17 cellular contexts compared by ENCODE assay signal in the genomic region with DNA sequence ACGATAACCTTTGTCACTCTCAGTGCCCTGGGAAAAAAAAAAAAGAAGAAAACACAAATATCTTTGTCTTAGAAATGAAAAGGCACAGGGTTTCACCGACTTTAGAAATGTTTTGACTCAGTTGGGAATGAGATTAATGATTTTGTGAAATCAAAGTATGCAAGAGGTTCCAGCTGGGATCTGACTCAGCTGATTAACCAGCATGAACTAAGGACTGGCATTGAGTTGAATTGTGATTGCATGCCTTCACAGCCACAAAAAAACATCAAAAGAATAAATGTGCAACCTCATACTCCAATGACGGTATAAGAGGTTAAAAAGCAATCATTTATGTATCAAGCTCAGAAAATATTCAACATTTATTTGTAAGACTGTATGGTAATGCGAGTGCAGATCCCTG.
A peak's percentile ranks its signal among the peaks of the same experiment; 100 is the strongest.
DNase-seq lines count a peak whose midpoint lies in the region; ATAC-seq and TF ChIP-seq lines count a peak whose summit lies in the region.
"Had no signal": no experiment of that assay in that cellular context is flagged by ENCODE, and none has a peak within 500 bp of the region (broad histone marks: within the 10 kb centered on the region; RNA-seq: fewer than 3 reads in every experiment).

No MANE protein-coding gene starts in this region.

- no peak overlapping the region for H3K4me3 Mint-ChIP-seq in effector memory CD8-positive, alpha-beta T cell
- H3K4me3 Mint-ChIP-seq: WTC11 had no signal

- H3K9me3 Mint-ChIP-seq in effector memory CD8-positive, alpha-beta T cell, result peaks cover 0 to 1% of the 10 kb centered on the region in 2 donors
- H3K9me3 Mint-ChIP-seq: WTC11 had no signal

- no peaks in the 10 kb centered on the region for H3K36me3 Mint-ChIP-seq in effector memory CD8-positive, alpha-beta T cell (ENCODE audit: insufficient read depth)
- H3K36me3 Mint-ChIP-seq: activated naive CD4-positive, alpha-beta T cell treated with anti-CD3 and anti-CD28 coated beads, Interleukin-2, amount 50 U/mL, for 72 hours; WTC11 had no signal

- H3K27me3 Mint-ChIP-seq in effector memory CD8-positive, alpha-beta T cell, result no peaks in the 10 kb centered on the region

- no peak overlapping the region for H3K4me3 ChIP-seq in AG10803 (ENCODE audit: low read length)
- no peak overlapping the region for H3K4me3 ChIP-seq in epithelial cell of proximal tubule (ENCODE audit: low read depth, low read length)
- H3K4me3 ChIP-seq: ovary, testis had no signal

- ATAC-seq in effector memory CD8-positive, alpha-beta T cell (replicated peaks), result no peak
- ATAC-seq in HG03571 (IDR thresholded peaks at IDR 0.05; ENCODE audit: unreplicated experiment), result no peak
- ATAC-seq: activated naive CD4-positive, alpha-beta T cell treated with anti-CD3 and anti-CD28 coated beads, Interleukin-2, amount 50 U/mL, for 72 hours; esophagus mucosa; WTC11 had no signal

- H3K4me1 Mint-ChIP-seq in effector memory CD8-positive, alpha-beta T cell (ENCODE audit: low read depth in 2 of 2), result no peaks in the 10 kb centered on the region

- peak; percentile 87 for DNase-seq in AG10803 (ENCODE audit: low read depth)
- peak; percentile 77 for DNase-seq in NCI-H226
- DNase-seq in epithelial cell of proximal tubule (ENCODE audit: low read depth), result peak; percentile 15
- peak; percentile 78 for DNase-seq in non-pigmented ciliary epithelial cell (ENCODE audit: low read depth)
- no peak for DNase-seq in effector memory CD8-positive, alpha-beta T cell
- DNase-seq in T1000 (lab: John Stamatoyannopoulos, UW), result no peak
- DNase-seq in cortex of kidney (lab: John Stamatoyannopoulos, UW), result no peak
- DNase-seq: C1 segment of cervical spinal cord, DMS79, NCI-H1048, ovary, SW 1271, testis had no signal

- TF ChIP-seq CTCF in AG10803 (conservative IDR thresholded peaks at IDR 0.05; ENCODE audit: low read length) (no peak), epithelial cell of proximal tubule (conservative IDR thresholded peaks at IDR 0.05; ENCODE audit: low read depth, low read length) (no peak)

- H3K27ac Mint-ChIP-seq in effector memory CD8-positive, alpha-beta T cell, result no peak overlapping the region
- H3K27ac Mint-ChIP-seq: activated naive CD4-positive, alpha-beta T cell treated with anti-CD3 and anti-CD28 coated beads, Interleukin-2, amount 50 U/mL, for 72 hours; WTC11 had no signal

Comparison
In these comparisons a context has a peak if more than half of its experiments do, and no peak if none do; other contexts are left out.
1. DNase-seq: peak in AG10803 (single experiment), NCI-H226 (single experiment), epithelial cell of proximal tubule (single experiment) and non-pigmented ciliary epithelial cell (single experiment); none in effector memory CD8-positive, alpha-beta T cell (0 of 3), T1000 (single experiment) and cortex of kidney (single experiment).